In genomic region chr12:106736051-106736957, GRCh38 we compare ENCODE assay signal across 11 cellular contexts. TPM values are rescaled to one million over a fixed set of nuclear protein-coding genes. Genes with fewer than 3 reads are reported as not detected.
DNase-seq lines count a peak whose midpoint lies in the region; ATAC-seq and FAIRE-seq lines count a peak whose summit lies in the region.
"Had no signal": no experiment of that assay in that cellular context is flagged by ENCODE, and none has a peak within 500 bp of the region (broad histone marks: within the 10 kb centered on the region; RNA-seq: fewer than 3 reads in every experiment).

No MANE protein-coding gene starts in this region.

- no peak overlapping the region for H3K27ac Mint-ChIP-seq in activated naive CD8-positive, alpha-beta T cell treated with anti-CD3 and anti-CD28 coated beads, Interleukin-2, amount 10 ng/mL, durations not matched to agents 7 days and 5 days
- no peak overlapping the region for H3K27ac Mint-ChIP-seq in activated naive CD8-positive, alpha-beta T cell treated with anti-CD3 and anti-CD28 coated beads, Interleukin-2, amount 50 U/mL, for 24 hours
- peak overlapping the region; percentile 31 for H3K27ac Mint-ChIP-seq in activated T-helper 17 cell treated with anti-CD3 and anti-CD28 coated beads, Interleukin-2, amount 50 U/mL, for 72 hours

- H3K27me3 ChIP-seq in small intestine (ENCODE audit: control insufficient read depth in 2 of 2, insufficient read depth in 2 of 2, low read length in 2 of 2), result no peaks in the 10 kb centered on the region
- H3K27me3 ChIP-seq: BLaER1 treated with 17β-estradiol and CSF1 and Interleukin-3, amounts not matched to agents 10 nM and 100 nM; stomach had no signal

- H3K4me1 ChIP-seq in small intestine (ENCODE audit: control insufficient read depth in 2 of 2, insufficient read depth in 1 of 2, low read depth in 1 of 2, low read length in 1 of 2), result no peaks in the 10 kb centered on the region

- no peak overlapping the region for H3K4me3 Mint-ChIP-seq in activated naive CD8-positive, alpha-beta T cell treated with anti-CD3 and anti-CD28 coated beads, Interleukin-2, amount 10 ng/mL, durations not matched to agents 7 days and 5 days
- no peak overlapping the region for H3K4me3 Mint-ChIP-seq in activated naive CD8-positive, alpha-beta T cell treated with anti-CD3 and anti-CD28 coated beads, Interleukin-2, amount 50 U/mL, for 24 hours
- no peak overlapping the region for H3K4me3 Mint-ChIP-seq in activated T-helper 17 cell treated with anti-CD3 and anti-CD28 coated beads, Interleukin-2, amount 50 U/mL, for 72 hours
- H3K4me3 Mint-ChIP-seq: natural killer cell treated with Interleukin-12 subunit alpha and Interleukin-12 subunit beta and Interleukin-15 and Interleukin-18, amount 100 ng/mL, for 72 hours had no signal

- WGBS in small intestine, 3 donors, result 59 to 74% (median 67%) methylated on average over 9 of the region's 9 CpGs

- H3K27me3 Mint-ChIP-seq in activated naive CD8-positive, alpha-beta T cell treated with anti-CD3 and anti-CD28 coated beads, Interleukin-2, amount 10 ng/mL, durations not matched to agents 7 days and 5 days, result peaks cover 2% of the 10 kb centered on the region
- H3K27me3 Mint-ChIP-seq in activated naive CD8-positive, alpha-beta T cell treated with anti-CD3 and anti-CD28 coated beads, Interleukin-2, amount 50 U/mL, for 24 hours, result peaks cover 2% of the 10 kb centered on the region
- H3K27me3 Mint-ChIP-seq in activated T-helper 17 cell treated with anti-CD3 and anti-CD28 coated beads, Interleukin-2, amount 50 U/mL, for 72 hours, result no peaks in the 10 kb centered on the region

- H3K36me3 Mint-ChIP-seq in activated naive CD8-positive, alpha-beta T cell treated with anti-CD3 and anti-CD28 coated beads, Interleukin-2, amount 10 ng/mL, durations not matched to agents 7 days and 5 days, result peaks cover 2% of the 10 kb centered on the region
- no peaks in the 10 kb centered on the region for H3K36me3 Mint-ChIP-seq in activated naive CD8-positive, alpha-beta T cell treated with anti-CD3 and anti-CD28 coated beads, Interleukin-2, amount 50 U/mL, for 24 hours (ENCODE audit: low read depth)
- H3K36me3 Mint-ChIP-seq in activated T-helper 17 cell treated with anti-CD3 and anti-CD28 coated beads, Interleukin-2, amount 50 U/mL, for 72 hours (ENCODE audit: low read depth), result no peaks in the 10 kb centered on the region
- H3K36me3 Mint-ChIP-seq: natural killer cell treated with Interleukin-12 subunit alpha and Interleukin-12 subunit beta and Interleukin-15 and Interleukin-18, amount 100 ng/mL, for 72 hours had no signal

- ATAC-seq in activated naive CD8-positive, alpha-beta T cell treated with anti-CD3 and anti-CD28 coated beads, Interleukin-2, amount 10 ng/mL, durations not matched to agents 7 days and 5 days (ENCODE audit: low read depth), result peak; percentile 50
- ATAC-seq in activated naive CD8-positive, alpha-beta T cell treated with anti-CD3 and anti-CD28 coated beads, Interleukin-2, amount 50 U/mL, for 24 hours, result no peak
- ATAC-seq in activated T-helper 17 cell treated with anti-CD3 and anti-CD28 coated beads, Interleukin-2, amount 50 U/mL, for 72 hours (replicated peaks), result peak; percentile 56
- ATAC-seq in HG03097 (IDR thresholded peaks at IDR 0.05; ENCODE audit: low FRiP score, unreplicated experiment) (no peak), GM19324 (IDR thresholded peaks at IDR 0.05; ENCODE audit: low FRiP score, unreplicated experiment) (no peak)
- ATAC-seq: natural killer cell treated with Interleukin-12 subunit alpha and Interleukin-12 subunit beta and Interleukin-15 and Interleukin-18, amount 100 ng/mL, for 72 hours had no signal

- DNase-seq in activated naive CD8-positive, alpha-beta T cell treated with anti-CD3 and anti-CD28 coated beads, Interleukin-2, amount 10 ng/mL, durations not matched to agents 7 days and 5 days, result no peak
- DNase-seq in activated naive CD8-positive, alpha-beta T cell treated with anti-CD3 and anti-CD28 coated beads, Interleukin-2, amount 50 U/mL, for 24 hours, result no peak
- DNase-seq in NAMALWA (ENCODE audit: low spot score) (peak; percentile 22), small intestine (peak; percentile 43), amygdala (lab: John Stamatoyannopoulos, UW) (no peak)
- DNase-seq: stomach had no signal

- no peaks in the 10 kb centered on the region for H3K36me3 ChIP-seq in small intestine (ENCODE audit: control insufficient read depth in 2 of 2, insufficient read depth in 2 of 2, low read length in 2 of 2)
- H3K36me3 ChIP-seq: BLaER1 treated with 17β-estradiol and CSF1 and Interleukin-3, amounts not matched to agents 10 nM and 100 nM; stomach had no signal

- H3K9me3 ChIP-seq in small intestine (ENCODE audit: control insufficient read depth, low read depth), result no peaks in the 10 kb centered on the region
- H3K9me3 ChIP-seq: BLaER1 treated with 17β-estradiol and CSF1 and Interleukin-3, amounts not matched to agents 10 nM and 100 nM; stomach had no signal

- POLR2A ChIA-PET in activated naive CD8-positive, alpha-beta T cell treated with anti-CD3 and anti-CD28 coated beads, Interleukin-2, amount 10 ng/mL, durations not matched to agents 7 days and 5 days (lab: Charles Lee), result no interaction called here

- FAIRE-seq in small intestine (lab: Jason Lieb, UNC), result no peak

- no peak overlapping the region for H3K27ac ChIP-seq in small intestine (ENCODE audit: low read depth in 1 of 2, low read length in 1 of 2)
- H3K27ac ChIP-seq: BLaER1 treated with 17β-estradiol and CSF1 and Interleukin-3, amounts not matched to agents 10 nM and 100 nM; stomach had no signal

- no peaks in the 10 kb centered on the region for H3K4me1 Mint-ChIP-seq in activated naive CD8-positive, alpha-beta T cell treated with anti-CD3 and anti-CD28 coated beads, Interleukin-2, amount 10 ng/mL, durations not matched to agents 7 days and 5 days
- no peaks in the 10 kb centered on the region for H3K4me1 Mint-ChIP-seq in activated naive CD8-positive, alpha-beta T cell treated with anti-CD3 and anti-CD28 coated beads, Interleukin-2, amount 50 U/mL, for 24 hours
- H3K4me1 Mint-ChIP-seq in activated T-helper 17 cell treated with anti-CD3 and anti-CD28 coated beads, Interleukin-2, amount 50 U/mL, for 72 hours, result no peaks in the 10 kb centered on the region

- H3K9me3 Mint-ChIP-seq in activated naive CD8-positive, alpha-beta T cell treated with anti-CD3 and anti-CD28 coated beads, Interleukin-2, amount 10 ng/mL, durations not matched to agents 7 days and 5 days, result peaks cover 3% of the 10 kb centered on the region
- no peaks in the 10 kb centered on the region for H3K9me3 Mint-ChIP-seq in activated naive CD8-positive, alpha-beta T cell treated with anti-CD3 and anti-CD28 coated beads, Interleukin-2, amount 50 U/mL, for 24 hours
- no peaks in the 10 kb centered on the region for H3K9me3 Mint-ChIP-seq in activated T-helper 17 cell treated with anti-CD3 and anti-CD28 coated beads, Interleukin-2, amount 50 U/mL, for 72 hours
- H3K9me3 Mint-ChIP-seq: natural killer cell treated with Interleukin-12 subunit alpha and Interleukin-12 subunit beta and Interleukin-15 and Interleukin-18, amount 100 ng/mL, for 72 hours had no signal

- H3K4me3 ChIP-seq in small intestine (ENCODE audit: low read depth in 1 of 2, low read length in 2 of 2), result no peak overlapping the region
- H3K4me3 ChIP-seq: BLaER1 treated with 17β-estradiol and CSF1 and Interleukin-3, amounts not matched to agents 10 nM and 100 nM; stomach had no signal

RNA-seq across cellular contexts. Expression of gene RIC8B, which starts 38.2 kb away (rescaled TPM):
- total RNA-seq in activated naive CD8-positive, alpha-beta T cell treated with anti-CD3 and anti-CD28 coated beads, Interleukin-2, amount 10 ng/mL, durations not matched to agents 7 days and 5 days, result 10 to 100 TPM; 14.3 to 15.1 TPM
- total RNA-seq in activated T-helper 17 cell treated with anti-CD3 and anti-CD28 coated beads, Interleukin-2, amount 50 U/mL, for 72 hours, result 10 to 100 TPM; 14.9 to 15.9 TPM
- 1 to 10 TPM; 3.0 to 5.9 (median 4.9) TPM for polyA plus RNA-seq in small intestine

Comparison
In these comparisons a context has a peak if more than half of its experiments do, and no peak if none do; other contexts are left out.
1. ATAC-seq: peak in activated naive CD8-positive, alpha-beta T cell treated with anti-CD3 and anti-CD28 coated beads, Interleukin-2, amount 10 ng/mL, durations not matched to agents 7 days and 5 days (single experiment) and activated T-helper 17 cell treated with anti-CD3 and anti-CD28 coated beads, Interleukin-2, amount 50 U/mL, for 72 hours (single experiment); none in activated naive CD8-positive, alpha-beta T cell treated with anti-CD3 and anti-CD28 coated beads, Interleukin-2, amount 50 U/mL, for 24 hours (single experiment), HG03097 (single experiment) and GM19324 (single experiment).
2. DNase-seq: peak in NAMALWA (single experiment) and small intestine (single experiment); none in activated naive CD8-positive, alpha-beta T cell treated with anti-CD3 and anti-CD28 coated beads, Interleukin-2, amount 10 ng/mL, durations not matched to agents 7 days and 5 days (single experiment), activated naive CD8-positive, alpha-beta T cell treated with anti-CD3 and anti-CD28 coated beads, Interleukin-2, amount 50 U/mL, for 24 hours (single experiment) and amygdala (0 of 56).